Comparison of ENCODE assay signal across 15 cellular contexts in the genomic region with DNA sequence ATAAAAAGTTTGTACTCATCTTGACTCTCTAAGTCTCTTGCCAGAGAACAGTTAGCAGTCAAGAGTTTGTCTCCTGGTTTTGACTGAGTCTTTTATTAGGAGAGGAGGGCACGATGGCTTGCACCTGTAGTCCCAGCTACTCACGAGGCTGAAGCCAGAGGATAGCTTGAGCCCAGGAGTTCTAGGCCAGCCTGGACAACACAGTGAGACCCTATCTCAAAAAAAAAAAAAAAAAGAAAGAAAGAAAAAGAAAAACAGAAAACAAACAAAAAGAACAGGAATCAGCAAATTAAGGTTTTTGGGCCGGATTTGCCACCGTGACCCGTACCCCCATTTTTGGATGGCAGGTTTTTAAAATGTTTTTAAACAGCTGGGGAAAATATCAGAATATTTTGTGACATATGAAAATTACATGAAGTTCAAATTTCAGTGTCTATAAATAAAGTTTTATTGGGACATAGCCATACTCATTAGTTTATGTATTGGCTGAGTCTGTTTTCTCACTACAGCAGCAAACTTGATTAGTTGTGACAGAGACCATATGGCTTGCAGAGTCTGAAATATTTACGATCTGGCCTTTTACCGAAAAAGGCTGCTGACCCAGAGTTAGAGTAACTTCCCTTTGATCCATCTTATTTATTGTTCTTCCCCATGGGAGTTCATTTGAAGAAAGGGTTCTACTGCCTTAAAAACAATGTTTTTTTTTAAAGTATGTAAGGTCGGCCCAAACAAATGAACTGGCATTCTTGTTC. TPM values are rescaled to one million over a fixed set of nuclear protein-coding genes. Genes with fewer than 3 reads are reported as not detected.
DNase-seq lines count a peak whose midpoint lies in the region; ATAC-seq, FAIRE-seq and TF ChIP-seq lines count a peak whose summit lies in the region.
"Had no signal": no experiment of that assay in that cellular context is flagged by ENCODE, and none has a peak within 500 bp of the region (broad histone marks: within the 10 kb centered on the region; RNA-seq: fewer than 3 reads in every experiment).

No MANE protein-coding gene starts in this region.

- no peak overlapping the region for H3K4me2 ChIP-seq in HepG2 (ENCODE audit: low read depth, low read length)

- no peak overlapping the region for H2AFZ ChIP-seq in HepG2 (ENCODE audit: low read length)

- H3K36me3 ChIP-seq in HepG2 (replicated peaks in 1 of 2; ENCODE audit: control insufficient read depth in 1 of 2, insufficient read depth in 2 of 2, low read length in 2 of 2) (peaks cover 2 to 6% of the 10 kb centered on the region in 2 experiments), right lobe of liver (peaks cover 0 to 8% (median 3%) of the 10 kb centered on the region in 4 donors)

- TF ChIP-seq RAD21 in HepG2 (CRISPR knock-in tag; IDR thresholded peaks at IDR 0.05) = no peak

- in situ Hi-C loops in HepG2 (cut with HindIII; ENCODE audit: extremely low pct_ligation_motif_present, low pct_unique_long_range_greater_than_20kb) (no loop called here), astrocyte of the spinal cord (cut with HindIII; ENCODE audit: low sequenced_read_pairs) (no loop called here), GM13977 (cut with MboI; ENCODE audit: low pct_unique_long_range_greater_than_20kb, low sequenced_read_pairs, unreplicated experiment) (no loop called here)

- TF ChIP-seq CTCF in HepG2 (CRISPR knock-in tag; IDR thresholded peaks at IDR 0.05) (no peak), right lobe of liver (IDR thresholded peaks at IDR 0.05) (no peak), astrocyte of the spinal cord (IDR thresholded peaks at IDR 0.05; ENCODE audit: low read depth, low read length) (no peak), glutamatergic neuron (IDR thresholded peaks at IDR 0.05; ENCODE audit: partially characterized antibody, unreplicated experiment) (no peak), GM13977 (IDR thresholded peaks at IDR 0.05; ENCODE audit: extremely low read depth, insufficient read depth, missing control alignments) (no peak)

- no TSS peak for BruUV-seq in HepG2 (replicated peaks; lab: Mats Ljungman, UMichigan)

- H4K20me1 ChIP-seq in HepG2 (ENCODE audit: insufficient read depth, low read length) = peaks cover 2% of the 10 kb centered on the region; the same call in 1 of the 2 replicates

- no peak for TF ChIP-seq EP300 in HepG2 (IDR thresholded peaks at IDR 0.05; ENCODE audit: low read depth in 2 of 2, low read length in 2 of 2)
- TF ChIP-seq EP300 in HepG2 (CRISPR knock-in tag; IDR thresholded peaks at IDR 0.05; ENCODE audit: borderline replicate concordance) = no peak

- no peak overlapping the region for H3K27ac ChIP-seq in HepG2 (ENCODE audit: extremely low read length, insufficient read depth, low read length)
- no peak overlapping the region for H3K27ac ChIP-seq in right lobe of liver

- peaks cover 2% of the 10 kb centered on the region for H3K9me3 Mint-ChIP-seq in glutamatergic neuron (ENCODE audit: unreplicated experiment)
- no peaks in the 10 kb centered on the region for H3K9me3 Mint-ChIP-seq in activated naive CD4-positive, alpha-beta T cell treated with anti-CD3 and anti-CD28 coated beads, Interleukin-2, amount 10 ng/mL, durations not matched to agents 7 days and 5 days
- H3K9me3 Mint-ChIP-seq: activated naive CD4-positive, alpha-beta T cell treated with anti-CD3 and anti-CD28 coated beads, Interleukin-2, amount 50 U/mL, for 24 hours; stimulated activated naive CD8-positive, alpha-beta T cell treated with anti-CD3 and anti-CD28 coated beads, Interleukin-15, amount 100 ng/mL, for 72 hours had no signal

- no peak for DNase-seq in HepG2 (ENCODE audit: low spot score)
- DNase-seq in right lobe of liver = no peak
- DNase-seq in astrocyte of the spinal cord (ENCODE audit: low read depth, low spot score) = peak; percentile 78
- DNase-seq in glutamatergic neuron = no peak
- DNase-seq in activated naive CD4-positive, alpha-beta T cell treated with anti-CD3 and anti-CD28 coated beads, Interleukin-2, amount 10 ng/mL, durations not matched to agents 7 days and 5 days = no peak
- DNase-seq in NCI-H2081 treated with DMSO at 0.1 percent for 48 hours (lab: John Stamatoyannopoulos, UW) = no peak
- no peak for DNase-seq in GM13977 (ENCODE audit: low spot score)
- DNase-seq: ACHN; NCI-H1048; stimulated activated naive CD8-positive, alpha-beta T cell treated with anti-CD3 and anti-CD28 coated beads, Interleukin-15, amount 100 ng/mL, for 72 hours had no signal

- no peaks in the 10 kb centered on the region for H3K36me3 Mint-ChIP-seq in glutamatergic neuron (ENCODE audit: unreplicated experiment)
- H3K36me3 Mint-ChIP-seq in activated naive CD4-positive, alpha-beta T cell treated with anti-CD3 and anti-CD28 coated beads, Interleukin-2, amount 10 ng/mL, durations not matched to agents 7 days and 5 days = peaks cover 6% of the 10 kb centered on the region

- TF ChIP-seq POLR2A in HepG2 (IDR thresholded peaks at IDR 0.05; ENCODE audit: insufficient read depth in 1 of 2, low read depth in 2 of 2, low read length in 2 of 2) (no peak), right lobe of liver (IDR thresholded peaks at IDR 0.05) (no peak)

- peak overlapping the region; percentile 7 for H3K4me3 Mint-ChIP-seq in glutamatergic neuron (ENCODE audit: unreplicated experiment)
- no peak overlapping the region for H3K4me3 Mint-ChIP-seq in activated naive CD4-positive, alpha-beta T cell treated with anti-CD3 and anti-CD28 coated beads, Interleukin-2, amount 10 ng/mL, durations not matched to agents 7 days and 5 days
- H3K4me3 Mint-ChIP-seq: activated naive CD4-positive, alpha-beta T cell treated with anti-CD3 and anti-CD28 coated beads, Interleukin-2, amount 50 U/mL, for 24 hours; stimulated activated naive CD8-positive, alpha-beta T cell treated with anti-CD3 and anti-CD28 coated beads, Interleukin-15, amount 100 ng/mL, for 72 hours had no signal

- H3K9ac ChIP-seq in HepG2 (ENCODE audit: insufficient read depth, low read depth, low read length) = no peak overlapping the region

- H3K4me1 Mint-ChIP-seq in glutamatergic neuron (ENCODE audit: low read depth, unreplicated experiment) = peaks cover 9% of the 10 kb centered on the region
- H3K4me1 Mint-ChIP-seq in activated naive CD4-positive, alpha-beta T cell treated with anti-CD3 and anti-CD28 coated beads, Interleukin-2, amount 10 ng/mL, durations not matched to agents 7 days and 5 days = peaks cover 10% of the 10 kb centered on the region

- intact Hi-C loops in HepG2 (cut with micrococcal nuclease; ENCODE audit: unreplicated experiment) = no loop called here
- intact Hi-C loops in right lobe of liver (cut with DNase I) = no loop called here

- H3K9me3 ChIP-seq in HepG2 (ENCODE audit: low read length) = no peaks in the 10 kb centered on the region
- no peaks in the 10 kb centered on the region for H3K9me3 ChIP-seq in right lobe of liver

- peaks cover 13% of the 10 kb centered on the region; the same call in 1 of the 2 replicates for H3K4me1 ChIP-seq in HepG2 (ENCODE audit: insufficient read depth, low read length)
- peaks cover 0 to 4% (median 0%) of the 10 kb centered on the region in 4 donors for H3K4me1 ChIP-seq in right lobe of liver

- POLR2A ChIA-PET in HepG2 (lab: Yijun Ruan, JAX) = no interaction called here

- 88% methylated on average over 8 of the region's 8 CpGs for WGBS in HepG2 (ENCODE audit: low lambda C conversion rate)
- 88% methylated on average over 8 of the region's 8 CpGs for WGBS in right lobe of liver (ENCODE audit: insufficient coverage, low coverage, low lambda C conversion rate, missing lambda C conversion rate)

- no peak for FAIRE-seq in HepG2 (lab: Jason Lieb, UNC)
- FAIRE-seq: HTR-8/SVneo had no signal

- no peak overlapping the region for H3K4me3 ChIP-seq in HepG2 (replicated peaks in 1 of 3; ENCODE audit: insufficient read depth in 1 of 3, low read depth in 2 of 3, low read length in 3 of 3)
- no peak overlapping the region for H3K4me3 ChIP-seq in right lobe of liver
- H3K4me3 ChIP-seq in astrocyte of the spinal cord (ENCODE audit: low read depth, low read length) = no peak overlapping the region
- H3K4me3 ChIP-seq: lung had no signal

- H3K27me3 ChIP-seq in HepG2 (ENCODE audit: control insufficient read depth in 1 of 2, insufficient read depth in 2 of 2, low read length in 2 of 2) = no peaks in the 10 kb centered on the region; a peak in 1 of 5 replicates
- H3K27me3 ChIP-seq in right lobe of liver = no peaks in the 10 kb centered on the region

- ATAC-seq in HepG2 = no peak
- no peak for ATAC-seq in right lobe of liver
- ATAC-seq in HG02623 (IDR thresholded peaks at IDR 0.05; ENCODE audit: unreplicated experiment) = no peak
- ATAC-seq: esophagus mucosa; stimulated activated naive CD8-positive, alpha-beta T cell treated with anti-CD3 and anti-CD28 coated beads, Interleukin-15, amount 100 ng/mL, for 72 hours had no signal

- no peak overlapping the region for H3K27ac Mint-ChIP-seq in glutamatergic neuron (ENCODE audit: unreplicated experiment)
- H3K27ac Mint-ChIP-seq in activated naive CD4-positive, alpha-beta T cell treated with anti-CD3 and anti-CD28 coated beads, Interleukin-2, amount 10 ng/mL, durations not matched to agents 7 days and 5 days = no peak overlapping the region
- H3K27ac Mint-ChIP-seq: activated naive CD4-positive, alpha-beta T cell treated with anti-CD3 and anti-CD28 coated beads, Interleukin-2, amount 50 U/mL, for 24 hours; stimulated activated naive CD8-positive, alpha-beta T cell treated with anti-CD3 and anti-CD28 coated beads, Interleukin-15, amount 100 ng/mL, for 72 hours had no signal

- CTCF ChIA-PET in HepG2 (lab: Yijun Ruan, JAX; ENCODE audit: low intra/inter-chr PET ratio, low total read pairs) = no interaction called here
- CTCF ChIA-PET in activated naive CD4-positive, alpha-beta T cell treated with anti-CD3 and anti-CD28 coated beads, Interleukin-2, amount 10 ng/mL, durations not matched to agents 7 days and 5 days (lab: Charles Lee) = no interaction called here

- no peaks in the 10 kb centered on the region for H3K27me3 Mint-ChIP-seq in glutamatergic neuron (ENCODE audit: unreplicated experiment)
- H3K27me3 Mint-ChIP-seq in activated naive CD4-positive, alpha-beta T cell treated with anti-CD3 and anti-CD28 coated beads, Interleukin-2, amount 10 ng/mL, durations not matched to agents 7 days and 5 days = no peaks in the 10 kb centered on the region
- H3K27me3 Mint-ChIP-seq: activated naive CD4-positive, alpha-beta T cell treated with anti-CD3 and anti-CD28 coated beads, Interleukin-2, amount 50 U/mL, for 24 hours; stimulated activated naive CD8-positive, alpha-beta T cell treated with anti-CD3 and anti-CD28 coated beads, Interleukin-15, amount 100 ng/mL, for 72 hours had no signal

- peaks cover 28% of the 10 kb centered on the region for H3K79me2 ChIP-seq in HepG2 (ENCODE audit: insufficient read depth, low read length)

RNA-seq across cellular contexts. Expression of gene VEZT, which starts 31.2 kb away (rescaled TPM):
- total RNA-seq in HepG2 (2016; rRNA removed; fragmentation: Illumina TruSeq; extraction: Trizol) (29.3 and 35.5 TPM in 2 replicates), right lobe of liver (10 to 100 TPM; 23.5 to 34.2 (median 28.9) TPM), glutamatergic neuron (ENCODE audit: unreplicated experiment) (148 TPM)
- 7.5 and 8.0 TPM in 2 replicates for total RNA-seq in HepG2 (2016; cell fraction: cytosol; rRNA removed; fragmentation: Illumina TruSeq; extraction: Trizol; ENCODE audit: low read depth)
- total RNA-seq in HepG2 (2016; cell fraction: insoluble cytoplasmic fraction; rRNA removed; fragmentation: Illumina TruSeq; extraction: Trizol) = 32.6 and 33.9 TPM in 2 replicates
- total RNA-seq in HepG2 (2016; cell fraction: membrane; rRNA removed; fragmentation: Illumina TruSeq; extraction: Trizol) = 18.5 and 18.7 TPM in 2 replicates
- total RNA-seq in HepG2 (2016; cell fraction: nucleus; rRNA removed; fragmentation: Illumina TruSeq; extraction: Trizol) = 42.1 and 42.8 TPM in 2 replicates
- 37.8 and 51.6 TPM in 2 replicates for polyA plus RNA-seq in HepG2 (2011; rRNA removed)
- polyA plus RNA-seq in HepG2 (2011; cell fraction: cytosol; rRNA removed) = 17.3 and 26.2 TPM in 2 replicates
- 14.3 and 17.8 TPM in 2 replicates for polyA plus RNA-seq in HepG2 (2011; cell fraction: nucleus; rRNA removed)
- 20.0 and 33.9 TPM in 2 replicates for polyA plus RNA-seq in HepG2 (2012)
- polyA plus RNA-seq in HepG2 (2016; cell fraction: cytosol; fragmentation: Illumina TruSeq; extraction: Trizol; ENCODE audit: low read depth) = 2.8 and 3.1 TPM in 2 replicates
- 23.2 and 28.2 TPM in 2 replicates for polyA plus RNA-seq in HepG2 (2016; cell fraction: insoluble cytoplasmic fraction; fragmentation: Illumina TruSeq; extraction: Trizol; ENCODE audit: low read depth)
- 7.9 and 8.0 TPM in 2 replicates for polyA plus RNA-seq in HepG2 (2016; cell fraction: membrane; fragmentation: Illumina TruSeq; extraction: Trizol; ENCODE audit: low read depth)
- 32.9 and 35.3 TPM in 2 replicates for polyA plus RNA-seq in HepG2 (2016; cell fraction: nucleus; fragmentation: Illumina TruSeq; extraction: Trizol; ENCODE audit: insufficient read depth, low read depth)
- 30.9 and 73.5 TPM in 2 replicates for polyA minus RNA-seq in HepG2 (2011; rRNA and poly(A)+ RNA removed; ENCODE audit: low replicate concordance)
- 18.0 and 25.5 TPM in 2 replicates for polyA minus RNA-seq in HepG2 (2011; cell fraction: cytosol; rRNA and poly(A)+ RNA removed)
- 79.4 and 85.3 TPM in 2 replicates for polyA minus RNA-seq in HepG2 (2011; cell fraction: nucleus; rRNA and poly(A)+ RNA removed)

RNA-seq across cellular contexts. Expression of gene FGD6, which starts 31.5 kb away (rescaled TPM):
- total RNA-seq in HepG2 (2016; rRNA removed; fragmentation: Illumina TruSeq; extraction: Trizol) (4.3 and 5.3 TPM in 2 replicates), right lobe of liver (1 to 10 TPM; 3.5 to 7.8 (median 5.1) TPM), glutamatergic neuron (ENCODE audit: unreplicated experiment) (42.1 TPM)
- total RNA-seq in HepG2 (2016; cell fraction: cytosol; rRNA removed; fragmentation: Illumina TruSeq; extraction: Trizol; ENCODE audit: low read depth) = 4.7 and 6.1 TPM in 2 replicates
- total RNA-seq in HepG2 (2016; cell fraction: insoluble cytoplasmic fraction; rRNA removed; fragmentation: Illumina TruSeq; extraction: Trizol) = 4.1 and 4.3 TPM in 2 replicates
- 8.4 and 10.4 TPM in 2 replicates for total RNA-seq in HepG2 (2016; cell fraction: membrane; rRNA removed; fragmentation: Illumina TruSeq; extraction: Trizol)
- total RNA-seq in HepG2 (2016; cell fraction: nucleus; rRNA removed; fragmentation: Illumina TruSeq; extraction: Trizol) = 5.5 and 6.6 TPM in 2 replicates
- 1.1 and 2.2 TPM in 2 replicates for polyA plus RNA-seq in HepG2 (2011; rRNA removed)
- polyA plus RNA-seq in HepG2 (2011; cell fraction: cytosol; rRNA removed) = 0.79 and 0.92 TPM in 2 replicates
- 1.8 and 2.2 TPM in 2 replicates for polyA plus RNA-seq in HepG2 (2011; cell fraction: nucleus; rRNA removed)
- 1.1 TPM in 2 replicates for polyA plus RNA-seq in HepG2 (2012)
- polyA plus RNA-seq in HepG2 (2016; cell fraction: cytosol; fragmentation: Illumina TruSeq; extraction: Trizol; ENCODE audit: low read depth) = 0.14 and 0.34 TPM in 2 replicates
- polyA plus RNA-seq in HepG2 (2016; cell fraction: insoluble cytoplasmic fraction; fragmentation: Illumina TruSeq; extraction: Trizol; ENCODE audit: low read depth) = 1.7 and 1.9 TPM in 2 replicates
- 0.33 and 0.40 TPM in 2 replicates for polyA plus RNA-seq in HepG2 (2016; cell fraction: membrane; fragmentation: Illumina TruSeq; extraction: Trizol; ENCODE audit: low read depth)
- 2.8 and 3.7 TPM in 2 replicates for polyA plus RNA-seq in HepG2 (2016; cell fraction: nucleus; fragmentation: Illumina TruSeq; extraction: Trizol; ENCODE audit: insufficient read depth, low read depth)
- 1.9 and 7.0 TPM in 2 replicates for polyA minus RNA-seq in HepG2 (2011; rRNA and poly(A)+ RNA removed; ENCODE audit: low replicate concordance)
- polyA minus RNA-seq in HepG2 (2011; cell fraction: cytosol; rRNA and poly(A)+ RNA removed) = 4.3 and 4.8 TPM in 2 replicates
- 11.8 and 12.5 TPM in 2 replicates for polyA minus RNA-seq in HepG2 (2011; cell fraction: nucleus; rRNA and poly(A)+ RNA removed)
